Comparison of ENCODE assay signal across 1 cellular context in the genomic region with DNA sequence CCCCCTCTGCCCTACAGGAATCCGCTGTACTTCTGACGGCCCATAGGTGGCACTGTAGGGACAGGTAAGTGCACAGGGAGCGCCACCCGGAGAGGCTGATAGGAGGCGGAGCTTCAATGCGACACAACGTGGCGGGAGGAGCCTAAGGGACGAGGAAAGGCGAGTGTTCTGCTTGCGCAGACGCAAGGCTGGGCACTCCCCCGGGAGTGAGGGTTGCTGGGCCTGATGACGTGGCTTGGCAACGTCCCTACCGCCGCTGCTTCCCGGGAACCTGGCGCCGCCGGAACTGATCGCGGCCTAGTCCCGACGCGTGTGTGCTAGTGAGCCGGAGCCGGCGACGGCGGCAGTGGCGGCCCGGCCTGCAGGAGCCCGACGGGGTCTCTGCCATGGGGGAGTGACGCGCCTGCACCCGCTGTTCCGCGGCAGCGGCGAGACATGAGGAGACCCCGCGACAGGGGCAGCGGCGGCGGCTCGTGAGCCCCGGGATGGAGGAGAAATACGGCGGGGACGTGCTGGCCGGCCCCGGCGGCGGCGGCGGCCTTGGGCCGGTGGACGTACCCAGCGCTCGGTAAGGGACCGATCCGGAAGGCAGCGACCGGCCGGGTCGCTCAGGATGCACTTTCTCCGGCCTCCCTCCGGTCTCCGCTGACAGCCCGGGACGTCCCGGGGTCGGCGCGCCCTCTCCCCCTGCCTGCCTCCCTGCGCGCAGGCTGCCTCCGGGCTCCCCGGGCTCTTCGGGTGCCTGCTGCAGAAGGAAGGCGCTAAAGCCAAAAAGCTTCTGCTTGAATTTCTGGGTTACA.
A peak's percentile ranks its signal among the peaks of the same experiment; 100 is the strongest.
TF ChIP-seq lines count a peak whose summit lies in the region.

Gene SLC30A5 (plus strand): TSS at position 244 of the 800 bp plus-strand sequence. CDS start 242 bp downstream, at position 486.

TF ChIP-seq in K562, 482 proteins besides CTCF, POLR2A, EP300 and RAD21 (continued from another document):
- TF ChIP-seq, protein P1, sequence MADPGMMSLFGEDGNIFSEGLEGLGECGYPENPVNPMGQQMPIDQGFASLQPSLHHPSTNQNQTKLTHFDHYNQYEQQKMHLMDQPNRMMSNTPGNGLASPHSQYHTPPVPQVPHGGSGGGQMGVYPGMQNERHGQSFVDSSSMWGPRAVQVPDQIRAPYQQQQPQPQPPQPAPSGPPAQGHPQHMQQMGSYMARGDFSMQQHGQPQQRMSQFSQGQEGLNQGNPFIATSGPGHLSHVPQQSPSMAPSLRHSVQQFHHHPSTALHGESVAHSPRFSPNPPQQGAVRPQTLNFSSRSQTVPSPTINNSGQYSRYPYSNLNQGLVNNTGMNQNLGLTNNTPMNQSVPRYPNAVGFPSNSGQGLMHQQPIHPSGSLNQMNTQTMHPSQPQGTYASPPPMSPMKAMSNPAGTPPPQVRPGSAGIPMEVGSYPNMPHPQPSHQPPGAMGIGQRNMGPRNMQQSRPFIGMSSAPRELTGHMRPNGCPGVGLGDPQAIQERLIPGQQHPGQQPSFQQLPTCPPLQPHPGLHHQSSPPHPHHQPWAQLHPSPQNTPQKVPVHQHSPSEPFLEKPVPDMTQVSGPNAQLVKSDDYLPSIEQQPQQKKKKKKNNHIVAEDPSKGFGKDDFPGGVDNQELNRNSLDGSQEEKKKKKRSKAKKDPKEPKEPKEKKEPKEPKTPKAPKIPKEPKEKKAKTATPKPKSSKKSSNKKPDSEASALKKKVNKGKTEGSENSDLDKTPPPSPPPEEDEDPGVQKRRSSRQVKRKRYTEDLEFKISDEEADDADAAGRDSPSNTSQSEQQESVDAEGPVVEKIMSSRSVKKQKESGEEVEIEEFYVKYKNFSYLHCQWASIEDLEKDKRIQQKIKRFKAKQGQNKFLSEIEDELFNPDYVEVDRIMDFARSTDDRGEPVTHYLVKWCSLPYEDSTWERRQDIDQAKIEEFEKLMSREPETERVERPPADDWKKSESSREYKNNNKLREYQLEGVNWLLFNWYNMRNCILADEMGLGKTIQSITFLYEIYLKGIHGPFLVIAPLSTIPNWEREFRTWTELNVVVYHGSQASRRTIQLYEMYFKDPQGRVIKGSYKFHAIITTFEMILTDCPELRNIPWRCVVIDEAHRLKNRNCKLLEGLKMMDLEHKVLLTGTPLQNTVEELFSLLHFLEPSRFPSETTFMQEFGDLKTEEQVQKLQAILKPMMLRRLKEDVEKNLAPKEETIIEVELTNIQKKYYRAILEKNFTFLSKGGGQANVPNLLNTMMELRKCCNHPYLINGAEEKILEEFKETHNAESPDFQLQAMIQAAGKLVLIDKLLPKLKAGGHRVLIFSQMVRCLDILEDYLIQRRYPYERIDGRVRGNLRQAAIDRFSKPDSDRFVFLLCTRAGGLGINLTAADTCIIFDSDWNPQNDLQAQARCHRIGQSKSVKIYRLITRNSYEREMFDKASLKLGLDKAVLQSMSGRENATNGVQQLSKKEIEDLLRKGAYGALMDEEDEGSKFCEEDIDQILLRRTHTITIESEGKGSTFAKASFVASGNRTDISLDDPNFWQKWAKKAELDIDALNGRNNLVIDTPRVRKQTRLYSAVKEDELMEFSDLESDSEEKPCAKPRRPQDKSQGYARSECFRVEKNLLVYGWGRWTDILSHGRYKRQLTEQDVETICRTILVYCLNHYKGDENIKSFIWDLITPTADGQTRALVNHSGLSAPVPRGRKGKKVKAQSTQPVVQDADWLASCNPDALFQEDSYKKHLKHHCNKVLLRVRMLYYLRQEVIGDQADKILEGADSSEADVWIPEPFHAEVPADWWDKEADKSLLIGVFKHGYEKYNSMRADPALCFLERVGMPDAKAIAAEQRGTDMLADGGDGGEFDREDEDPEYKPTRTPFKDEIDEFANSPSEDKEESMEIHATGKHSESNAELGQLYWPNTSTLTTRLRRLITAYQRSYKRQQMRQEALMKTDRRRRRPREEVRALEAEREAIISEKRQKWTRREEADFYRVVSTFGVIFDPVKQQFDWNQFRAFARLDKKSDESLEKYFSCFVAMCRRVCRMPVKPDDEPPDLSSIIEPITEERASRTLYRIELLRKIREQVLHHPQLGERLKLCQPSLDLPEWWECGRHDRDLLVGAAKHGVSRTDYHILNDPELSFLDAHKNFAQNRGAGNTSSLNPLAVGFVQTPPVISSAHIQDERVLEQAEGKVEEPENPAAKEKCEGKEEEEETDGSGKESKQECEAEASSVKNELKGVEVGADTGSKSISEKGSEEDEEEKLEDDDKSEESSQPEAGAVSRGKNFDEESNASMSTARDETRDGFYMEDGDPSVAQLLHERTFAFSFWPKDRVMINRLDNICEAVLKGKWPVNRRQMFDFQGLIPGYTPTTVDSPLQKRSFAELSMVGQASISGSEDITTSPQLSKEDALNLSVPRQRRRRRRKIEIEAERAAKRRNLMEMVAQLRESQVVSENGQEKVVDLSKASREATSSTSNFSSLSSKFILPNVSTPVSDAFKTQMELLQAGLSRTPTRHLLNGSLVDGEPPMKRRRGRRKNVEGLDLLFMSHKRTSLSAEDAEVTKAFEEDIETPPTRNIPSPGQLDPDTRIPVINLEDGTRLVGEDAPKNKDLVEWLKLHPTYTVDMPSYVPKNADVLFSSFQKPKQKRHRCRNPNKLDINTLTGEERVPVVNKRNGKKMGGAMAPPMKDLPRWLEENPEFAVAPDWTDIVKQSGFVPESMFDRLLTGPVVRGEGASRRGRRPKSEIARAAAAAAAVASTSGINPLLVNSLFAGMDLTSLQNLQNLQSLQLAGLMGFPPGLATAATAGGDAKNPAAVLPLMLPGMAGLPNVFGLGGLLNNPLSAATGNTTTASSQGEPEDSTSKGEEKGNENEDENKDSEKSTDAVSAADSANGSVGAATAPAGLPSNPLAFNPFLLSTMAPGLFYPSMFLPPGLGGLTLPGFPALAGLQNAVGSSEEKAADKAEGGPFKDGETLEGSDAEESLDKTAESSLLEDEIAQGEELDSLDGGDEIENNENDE (IDR thresholded peaks at IDR 0.05; ENCODE audit: low read depth, low read length) = no peak
- peak; percentile 82 for TF ChIP-seq RFX1 (IDR thresholded peaks at IDR 0.05)
- TF ChIP-seq, protein P2, sequence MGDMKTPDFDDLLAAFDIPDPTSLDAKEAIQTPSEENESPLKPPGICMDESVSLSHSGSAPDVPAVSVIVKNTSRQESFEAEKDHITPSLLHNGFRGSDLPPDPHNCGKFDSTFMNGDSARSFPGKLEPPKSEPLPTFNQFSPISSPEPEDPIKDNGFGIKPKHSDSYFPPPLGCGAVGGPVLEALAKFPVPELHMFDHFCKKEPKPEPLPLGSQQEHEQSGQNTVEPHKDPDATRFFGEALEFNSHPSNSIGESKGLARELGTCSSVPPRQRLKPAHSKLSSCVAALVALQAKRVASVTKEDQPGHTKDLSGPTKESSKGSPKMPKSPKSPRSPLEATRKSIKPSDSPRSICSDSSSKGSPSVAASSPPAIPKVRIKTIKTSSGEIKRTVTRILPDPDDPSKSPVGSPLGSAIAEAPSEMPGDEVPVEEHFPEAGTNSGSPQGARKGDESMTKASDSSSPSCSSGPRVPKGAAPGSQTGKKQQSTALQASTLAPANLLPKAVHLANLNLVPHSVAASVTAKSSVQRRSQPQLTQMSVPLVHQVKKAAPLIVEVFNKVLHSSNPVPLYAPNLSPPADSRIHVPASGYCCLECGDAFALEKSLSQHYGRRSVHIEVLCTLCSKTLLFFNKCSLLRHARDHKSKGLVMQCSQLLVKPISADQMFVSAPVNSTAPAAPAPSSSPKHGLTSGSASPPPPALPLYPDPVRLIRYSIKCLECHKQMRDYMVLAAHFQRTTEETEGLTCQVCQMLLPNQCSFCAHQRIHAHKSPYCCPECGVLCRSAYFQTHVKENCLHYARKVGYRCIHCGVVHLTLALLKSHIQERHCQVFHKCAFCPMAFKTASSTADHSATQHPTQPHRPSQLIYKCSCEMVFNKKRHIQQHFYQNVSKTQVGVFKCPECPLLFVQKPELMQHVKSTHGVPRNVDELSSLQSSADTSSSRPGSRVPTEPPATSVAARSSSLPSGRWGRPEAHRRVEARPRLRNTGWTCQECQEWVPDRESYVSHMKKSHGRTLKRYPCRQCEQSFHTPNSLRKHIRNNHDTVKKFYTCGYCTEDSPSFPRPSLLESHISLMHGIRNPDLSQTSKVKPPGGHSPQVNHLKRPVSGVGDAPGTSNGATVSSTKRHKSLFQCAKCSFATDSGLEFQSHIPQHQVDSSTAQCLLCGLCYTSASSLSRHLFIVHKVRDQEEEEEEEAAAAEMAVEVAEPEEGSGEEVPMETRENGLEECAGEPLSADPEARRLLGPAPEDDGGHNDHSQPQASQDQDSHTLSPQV (IDR thresholded peaks at IDR 0.05) = peak; percentile 41; the same call in 1 of the 2 replicates
- peak; percentile 36 for TF ChIP-seq NBN (IDR thresholded peaks at IDR 0.05; ENCODE audit: low read depth)
- no peak for TF ChIP-seq ZNF124 (CRISPR knock-in tag; IDR thresholded peaks at IDR 0.05)
- no peak for TF ChIP-seq CCAR2 (IDR thresholded peaks at IDR 0.05; ENCODE audit: low read depth, low read length)
- peak; percentile 59; the same call in 1 of the 2 replicates for TF ChIP-seq CC2D1A (IDR thresholded peaks at IDR 0.05)
- TF ChIP-seq, protein P3, sequence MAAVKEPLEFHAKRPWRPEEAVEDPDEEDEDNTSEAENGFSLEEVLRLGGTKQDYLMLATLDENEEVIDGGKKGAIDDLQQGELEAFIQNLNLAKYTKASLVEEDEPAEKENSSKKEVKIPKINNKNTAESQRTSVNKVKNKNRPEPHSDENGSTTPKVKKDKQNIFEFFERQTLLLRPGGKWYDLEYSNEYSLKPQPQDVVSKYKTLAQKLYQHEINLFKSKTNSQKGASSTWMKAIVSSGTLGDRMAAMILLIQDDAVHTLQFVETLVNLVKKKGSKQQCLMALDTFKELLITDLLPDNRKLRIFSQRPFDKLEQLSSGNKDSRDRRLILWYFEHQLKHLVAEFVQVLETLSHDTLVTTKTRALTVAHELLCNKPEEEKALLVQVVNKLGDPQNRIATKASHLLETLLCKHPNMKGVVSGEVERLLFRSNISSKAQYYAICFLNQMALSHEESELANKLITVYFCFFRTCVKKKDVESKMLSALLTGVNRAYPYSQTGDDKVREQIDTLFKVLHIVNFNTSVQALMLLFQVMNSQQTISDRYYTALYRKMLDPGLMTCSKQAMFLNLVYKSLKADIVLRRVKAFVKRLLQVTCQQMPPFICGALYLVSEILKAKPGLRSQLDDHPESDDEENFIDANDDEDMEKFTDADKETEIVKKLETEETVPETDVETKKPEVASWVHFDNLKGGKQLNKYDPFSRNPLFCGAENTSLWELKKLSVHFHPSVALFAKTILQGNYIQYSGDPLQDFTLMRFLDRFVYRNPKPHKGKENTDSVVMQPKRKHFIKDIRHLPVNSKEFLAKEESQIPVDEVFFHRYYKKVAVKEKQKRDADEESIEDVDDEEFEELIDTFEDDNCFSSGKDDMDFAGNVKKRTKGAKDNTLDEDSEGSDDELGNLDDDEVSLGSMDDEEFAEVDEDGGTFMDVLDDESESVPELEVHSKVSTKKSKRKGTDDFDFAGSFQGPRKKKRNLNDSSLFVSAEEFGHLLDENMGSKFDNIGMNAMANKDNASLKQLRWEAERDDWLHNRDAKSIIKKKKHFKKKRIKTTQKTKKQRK (IDR thresholded peaks at IDR 0.05; ENCODE audit: borderline replicate concordance, low read depth, low read length) = no peak
